Comparison of ENCODE assay signal across 8 cellular contexts in the genomic region with DNA sequence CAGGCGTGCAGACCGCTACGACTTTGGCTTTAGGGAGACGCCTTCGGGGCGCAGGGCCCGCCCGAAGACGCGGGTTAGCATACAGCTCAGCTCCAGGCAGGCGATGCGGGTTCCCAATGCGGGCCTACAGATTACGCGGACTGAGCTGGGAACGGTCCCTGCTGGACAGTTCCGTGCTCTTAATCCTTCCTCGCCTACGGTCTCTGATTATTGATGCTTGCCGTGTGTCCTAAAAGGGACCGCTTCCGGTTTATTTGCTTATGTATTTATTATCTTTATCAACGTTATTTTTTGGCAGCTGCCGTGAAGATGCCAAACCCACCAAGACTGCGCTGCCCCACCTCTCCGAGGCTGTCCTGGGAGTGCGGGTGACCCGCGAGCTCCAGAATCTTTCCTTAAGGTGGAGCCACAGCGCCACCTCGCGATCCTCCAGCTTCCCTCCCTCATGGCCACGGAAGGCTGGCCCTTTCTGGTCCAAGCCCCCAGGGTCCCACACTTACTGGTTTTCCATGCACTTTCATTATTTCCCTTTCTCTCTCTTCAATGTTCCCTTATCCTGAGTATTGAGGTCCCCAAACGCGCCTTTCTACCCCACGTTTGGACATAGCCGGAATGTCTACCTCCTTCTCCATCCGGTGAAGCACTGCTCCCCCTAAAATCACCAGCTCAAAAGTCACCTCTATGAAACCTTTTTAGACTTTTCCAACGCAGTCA. TPM values are rescaled to one million over a fixed set of nuclear protein-coding genes. Genes with fewer than 3 reads are reported as not detected.
DNase-seq lines count a peak whose midpoint lies in the region; ATAC-seq and TF ChIP-seq lines count a peak whose summit lies in the region.

No MANE protein-coding gene starts in this region.

- DNase-seq in NCI-H187 (lab: John Stamatoyannopoulos, UW) (peak; percentile 34 to 66), NCI-H187 treated with DMSO at 0.1 percent for 48 hours (lab: John Stamatoyannopoulos, UW) (no peak), NCI-H1105 treated with DMSO at 0.1 percent for 48 hours (lab: John Stamatoyannopoulos, UW) (peak; percentile 17), cerebellum (ENCODE audit: low spot score) (peak; percentile 84), left lung (peak; percentile 68 to 89)
- peak; percentile 35 for DNase-seq in activated CD4-positive, CD25-positive, alpha-beta regulatory T cell treated with anti-CD3 and anti-CD28 coated beads, Interleukin-2, amount 50 U/mL, for 16 hours (ENCODE audit: low read depth, low spot score)
- peak; percentile 59 to 74 for DNase-seq in stimulated activated CD4-positive, alpha-beta T cell treated with anti-CD3 and anti-CD28 coated beads, Interleukin-4, amount 100 ng/mL, for 4 hours

- TF ChIP-seq CTCF in left lung (IDR thresholded peaks at IDR 0.05): peak; percentile 85 to 89

- H3K27ac ChIP-seq in left lung: no peak overlapping the region

- peaks cover 52 to 93% of the 10 kb centered on the region in 2 donors for H3K27me3 ChIP-seq in left lung

- intact Hi-C loops in left lung (cut with DNase I): loop anchor here (10.0 kb wide), 2 partner anchors 412 to 932 kb away; no protein-coding TSS in a partner anchor

- H3K36me3 ChIP-seq in left lung: no peaks in the 10 kb centered on the region

- peak overlapping the region in 1 of 2 donors; percentile 20 for H3K4me3 ChIP-seq in left lung

- ATAC-seq in HG02588 (IDR thresholded peaks at IDR 0.05; ENCODE audit: unreplicated experiment) (peak; percentile 50), left lung (peak; percentile 93)

- no peaks in the 10 kb centered on the region for H3K9me3 ChIP-seq in left lung

- H3K4me1 ChIP-seq in left lung: peaks cover 9 to 13% of the 10 kb centered on the region in 2 donors

RNA-seq across cellular contexts. Expression of gene EBF1, which starts 7.0 kb away (rescaled TPM):
- 122 TPM for total RNA-seq in cerebellum
- 1 to 10 TPM; 6.1 to 9.6 TPM for total RNA-seq in left lung

Comparison
In these comparisons a context has a peak if more than half of its experiments do, and no peak if none do; other contexts are left out.
1. RNA of gene EBF1, which starts 7.0 kb away (total RNA-seq): 122 TPM in cerebellum (single experiment); 6.1 to 9.6 TPM in left lung; every median in the first group is over 10 times any median in the second.